ENCODE assay signal across 6 cellular contexts in the genomic region with DNA sequence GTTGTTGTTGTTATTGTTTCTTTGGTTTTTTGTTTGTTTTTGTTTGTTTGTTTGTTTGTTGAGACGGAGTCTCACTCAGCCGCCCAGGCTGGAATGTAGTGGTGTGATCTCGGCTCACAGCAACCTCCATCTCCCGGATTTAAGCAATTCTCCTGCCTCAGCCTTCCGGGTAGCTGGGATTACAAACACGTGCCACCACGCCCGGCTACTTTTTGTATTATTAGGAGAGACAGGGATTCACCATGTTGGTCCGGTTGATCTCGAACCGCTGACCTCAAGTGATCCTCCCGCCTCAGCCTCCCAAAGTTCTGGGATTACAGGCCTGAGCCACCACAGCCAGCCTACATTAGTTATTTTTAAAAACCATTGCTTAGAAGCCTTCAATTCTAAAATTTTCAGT. TPM values are rescaled to one million over a fixed set of nuclear protein-coding genes. Genes with fewer than 3 reads are reported as not detected.
"Had no signal": no experiment of that assay in that cellular context is flagged by ENCODE, and none has a peak within 500 bp of the region (broad histone marks: within the 10 kb centered on the region; RNA-seq: fewer than 3 reads in every experiment).

No MANE protein-coding gene starts in this region.

- H3K27ac ChIP-seq: HL-60 had no signal

- H3K4me3 ChIP-seq: K562 had no signal

- ATAC-seq: HepG2, K562 had no signal

- DNase-seq: IMR-90, KBM-7 had no signal

RNA-seq across cellular contexts. Expression of a gene that starts 45.0 kb away (rescaled TPM):
- total RNA-seq: HepG2, K562 had no signal
- polyA plus RNA-seq: IgD-negative memory B cell, K562 had no signal
